Comparison of ENCODE assay signal across 21 cellular contexts in the genomic region with DNA sequence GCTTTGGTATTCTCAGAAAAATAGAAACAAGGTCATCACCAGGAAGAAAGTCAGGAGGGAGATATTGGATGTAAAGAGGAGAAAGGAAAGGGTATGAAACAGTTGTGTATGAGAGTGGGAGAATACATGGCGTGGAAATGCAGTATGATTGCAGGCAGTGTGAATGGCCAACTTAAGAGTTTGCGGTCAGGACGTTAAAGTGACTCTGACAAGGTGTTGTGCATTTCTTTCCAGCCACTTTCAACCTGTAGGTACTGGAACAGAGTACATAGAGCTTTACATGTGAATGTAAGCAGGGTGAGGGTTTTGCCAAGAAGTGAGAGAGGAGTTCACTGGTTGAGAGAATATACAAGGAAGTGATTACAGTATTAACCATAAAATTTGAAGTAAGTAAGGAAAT. TPM values are rescaled to one million over a fixed set of nuclear protein-coding genes. Genes with fewer than 3 reads are reported as not detected.
DNase-seq lines count a peak whose midpoint lies in the region; ATAC-seq, FAIRE-seq and TF ChIP-seq lines count a peak whose summit lies in the region.
"Had no signal": no experiment of that assay in that cellular context is flagged by ENCODE, and none has a peak within 500 bp of the region (broad histone marks: within the 10 kb centered on the region; RNA-seq: fewer than 3 reads in every experiment).

No MANE protein-coding gene starts in this region.

- no peak overlapping the region for H3K4me3 Mint-ChIP-seq in activated T-cell treated with anti-CD3 and anti-CD28 coated beads, Interleukin-2, amount 50 U/mL, for 4 hours
- H3K4me3 Mint-ChIP-seq: CD4-positive, CD25-positive, alpha-beta regulatory T cell had no signal

- no peaks in the 10 kb centered on the region for H3K36me3 Mint-ChIP-seq in activated T-cell treated with anti-CD3 and anti-CD28 coated beads, Interleukin-2, amount 50 U/mL, for 4 hours (ENCODE audit: insufficient read depth)
- H3K36me3 Mint-ChIP-seq: CD4-positive, CD25-positive, alpha-beta regulatory T cell had no signal

- SMC1A ChIA-PET in GM12878 (lab: Charles Lee; ENCODE audit: uncharacterized antibody, unreplicated experiment), result interaction anchor here (1.0 to 11.1 kb wide), 9 partner anchors 8 to 193 kb away, joined by 3 to 239 read pairs (median 14); a partner anchor contains a TSS

- TF ChIP-seq EP300 in GM12878 (IDR thresholded peaks at IDR 0.05; ENCODE audit: borderline replicate concordance in 1 of 2, control insufficient read depth in 1 of 2, low read depth in 2 of 2, low read length in 2 of 2), result no peak

- H3K36me3 ChIP-seq in BLaER1 (no peaks in the 10 kb centered on the region), IMR-90 (ENCODE audit: control insufficient read depth, insufficient read depth, low read length) (peaks cover 3% of the 10 kb centered on the region), GM12878 (ENCODE audit: control insufficient read depth in 2 of 2, insufficient read depth in 2 of 2, low read length in 1 of 2) (no peaks in the 10 kb centered on the region), WERI-Rb-1 (no peaks in the 10 kb centered on the region)
- H3K36me3 ChIP-seq: HAP-1, MG63 had no signal

- dilution Hi-C loops in IMR-90 (cut with HindIII; ENCODE audit: low sequenced_read_pairs, unreplicated experiment), result no loop called here

- H3K27me3 ChIP-seq in BLaER1 (no peaks in the 10 kb centered on the region), IMR-90 (ENCODE audit: control insufficient read depth, insufficient read depth, low read length) (no peaks in the 10 kb centered on the region), GM12878 (replicated peaks in 1 of 2; ENCODE audit: control insufficient read depth in 2 of 2, insufficient read depth in 2 of 2, low read length in 1 of 2) (no peaks in the 10 kb centered on the region), WERI-Rb-1 (ENCODE audit: insufficient read depth, low read depth, severe bottlenecking) (no peaks in the 10 kb centered on the region)
- H3K27me3 ChIP-seq: MG63 had no signal

- intact Hi-C loops in IMR-90 (cut with micrococcal nuclease) (no loop called here), GM12878 (cut with micrococcal nuclease; ENCODE audit: unreplicated experiment) (no loop called here)

- POLR2A ChIA-PET in IMR-90 (lab: Charles Lee; ENCODE audit: unreplicated experiment) (no interaction called here), GM12878 (lab: Charles Lee) (interaction anchor here (1.1 to 5.3 kb wide), 4 partner anchors 9 to 37 kb away, joined by 6 to 43 read pairs (median 14); a partner anchor contains a TSS)

- H3K23ac ChIP-seq in IMR-90 (ENCODE audit: low read depth, low read length), result peak overlapping the region; percentile 75; the same call in 1 of the 2 replicates

- RAD21 ChIA-PET in GM12878 (lab: Charles Lee; ENCODE audit: unreplicated experiment), result interaction anchor here (1.3 to 5.5 kb wide), 8 partner anchors 9 to 40 kb away, joined by 4 to 99 read pairs (median 12); a partner anchor contains a TSS

- ATAC-seq in GM19372 (IDR thresholded peaks at IDR 0.05; ENCODE audit: low read depth, unreplicated experiment), result peak; percentile 62
- ATAC-seq in IMR-90 (ENCODE audit: low read depth), result no peak
- ATAC-seq in GM12878, result peak; percentile 9; the same call in 2 of the 3 replicates
- no peak for ATAC-seq in activated T-cell treated with anti-CD3 and anti-CD28 coated beads, Interleukin-2, amount 50 U/mL, for 4 hours

- H3K18ac ChIP-seq in IMR-90 (ENCODE audit: low read depth, low read length), result peak overlapping the region; percentile 74; the same call in 1 of the 2 replicates

- H2BK15ac ChIP-seq in IMR-90 (ENCODE audit: low read depth, low read length), result peak overlapping the region; percentile 56; the same call in 1 of the 3 replicates

- H2AFZ ChIP-seq in IMR-90 (replicated peaks; ENCODE audit: low read length, poor library complexity) (no peak overlapping the region), GM12878 (ENCODE audit: control insufficient read depth, low read depth, low read length) (no peak overlapping the region)
- H2AFZ ChIP-seq: GM23248 had no signal

- CTCF ChIA-PET in IMR-90 (lab: Yijun Ruan, JAX) (no interaction called here), GM12878 (lab: Yijun Ruan, JAX) (interaction anchor here (1.1 to 10.3 kb wide), 5 partner anchors 9 to 336 kb away, joined by 3 to 124 read pairs (median 3); no protein-coding TSS in a partner anchor)

- 0 out of 2 replicates have a peak, but pooled peaks cover 2% of the 10 kb centered on the region for H3K79me2 ChIP-seq in GM12878 (ENCODE audit: control insufficient read depth, insufficient read depth, low read length)

- no peak overlapping the region for H3K9ac ChIP-seq in BLaER1
- H3K9ac ChIP-seq in IMR-90 (ENCODE audit: low read depth, low read length), result no peak overlapping the region
- no peak overlapping the region for H3K9ac ChIP-seq in GM12878 (ENCODE audit: control insufficient read depth, insufficient read depth, low read length)
- H3K9ac ChIP-seq: GM23248 had no signal

- peak overlapping the region; percentile 78; the same call in 1 of the 2 replicates for H4K5ac ChIP-seq in IMR-90 (ENCODE audit: low read depth, low read length)

- H2AK9ac ChIP-seq in IMR-90 (replicated peaks; ENCODE audit: low read depth, low read length, poor library complexity), result no peak overlapping the region

- H3K79me1 ChIP-seq in IMR-90 (ENCODE audit: low read depth in 1 of 2, low read length in 2 of 2), result peaks cover 21 to 39% of the 10 kb centered on the region in 2 experiments

- peak overlapping the region; percentile 64; the same call in 1 of the 2 replicates for H3K4ac ChIP-seq in IMR-90 (ENCODE audit: low read depth, low read length)

- H3K27ac ChIP-seq in BLaER1 (no peak overlapping the region), IMR-90 (ENCODE audit: insufficient read depth, low read length) (no peak overlapping the region), GM12878 (ENCODE audit: control insufficient read depth, insufficient read depth) (peak overlapping the region; percentile 80; the same call in 1 of the 2 replicates), WERI-Rb-1 (no peak overlapping the region)
- H3K27ac ChIP-seq: GM23248 had no signal

- no peak overlapping the region for H4K91ac ChIP-seq in IMR-90 (ENCODE audit: insufficient read depth, low read depth, low read length)

- H4K20me1 ChIP-seq in BLaER1, result no peaks in the 10 kb centered on the region
- H4K20me1 ChIP-seq in IMR-90 (ENCODE audit: insufficient read depth, low read length), result no peaks in the 10 kb centered on the region
- no peaks in the 10 kb centered on the region for H4K20me1 ChIP-seq in GM12878 (ENCODE audit: control insufficient read depth, insufficient read depth)

- H2BK120ac ChIP-seq in IMR-90 (ENCODE audit: low read depth, low read length), result peak overlapping the region; percentile 60; the same call in 1 of the 2 replicates

- peaks cover 31% of the 10 kb centered on the region for H3K4me1 ChIP-seq in BLaER1
- H3K4me1 ChIP-seq in IMR-90 (ENCODE audit: control insufficient read depth, insufficient read depth, low read length), result peaks cover 4% of the 10 kb centered on the region; the same call in 1 of the 2 replicates
- peaks cover 25% of the 10 kb centered on the region for H3K4me1 ChIP-seq in GM12878 (ENCODE audit: control insufficient read depth, insufficient read depth, low read length)

- H3K4me1 Mint-ChIP-seq in activated T-cell treated with anti-CD3 and anti-CD28 coated beads, Interleukin-2, amount 50 U/mL, for 4 hours (ENCODE audit: low read depth), result peaks cover 3% of the 10 kb centered on the region
- H3K4me1 Mint-ChIP-seq: CD4-positive, CD25-positive, alpha-beta regulatory T cell had no signal

- H3K56ac ChIP-seq in IMR-90 (ENCODE audit: extremely low read depth, insufficient read depth, low read length), result no peak overlapping the region

- H3K4me3 ChIP-seq in BLaER1 (no peak overlapping the region), IMR-90 (ENCODE audit: insufficient read depth, low read depth, low read length) (no peak overlapping the region), GM12878 (no peak overlapping the region), WERI-Rb-1 (ENCODE audit: low read depth, low read length) (no peak overlapping the region)
- H3K4me3 ChIP-seq: GM23248, HAP-1, MG63 had no signal

- no CpG with 5 or more reads among the region's 3 CpGs for WGBS in IMR-90 (ENCODE audit: extremely low coverage in 2 of 2, insufficient read length in 1 of 2), 2 experiments
- 63% methylated on average over 3 of the region's 3 CpGs for WGBS in GM12878 (ENCODE audit: insufficient coverage, insufficient replicate concordance, low lambda C conversion rate, missing lambda C conversion rate)

- peak overlapping the region; percentile 63; the same call in 1 of the 2 replicates for H2AK5ac ChIP-seq in IMR-90 (ENCODE audit: low read depth, low read length)

- peaks cover 6% of the 10 kb centered on the region for H3K9me1 ChIP-seq in IMR-90 (ENCODE audit: insufficient read depth, low read length)

- no peaks in the 10 kb centered on the region for H3K27me3 Mint-ChIP-seq in activated T-cell treated with anti-CD3 and anti-CD28 coated beads, Interleukin-2, amount 50 U/mL, for 4 hours (ENCODE audit: low read depth)
- H3K27me3 Mint-ChIP-seq: CD4-positive, CD25-positive, alpha-beta regulatory T cell had no signal

- peak overlapping the region in 1 of 2 experiments; percentile 67; a peak in 2 of 4 replicates for H4K8ac ChIP-seq in IMR-90 (ENCODE audit: low read depth in 2 of 2, low read length in 2 of 2)

- BruUV-seq in IMR-90 (replicated peaks; lab: Mats Ljungman, UMichigan) (no TSS peak), GM12878 (replicated peaks; lab: Mats Ljungman, UMichigan) (TSS peak; percentile 22)

- TF ChIP-seq CTCF in IMR-90 (conservative IDR thresholded peaks at IDR 0.05; ENCODE audit: low read depth, low read length) (no peak), GM12878 (IDR thresholded peaks at IDR 0.05 in 2 of 3, conservative IDR thresholded peaks at IDR 0.05 in 1 of 3; ENCODE audit: control insufficient read depth in 2 of 3, extremely low read depth in 1 of 3, insufficient read depth in 1 of 3, low read depth in 3 of 3, low read length in 3 of 3) (no peak), WERI-Rb-1 (IDR thresholded peaks at IDR 0.05; ENCODE audit: low read depth, low read length) (no peak)

- H2BK20ac ChIP-seq in IMR-90 (ENCODE audit: low read depth, low read length), result 0 out of 2 replicates have a peak overlapping the region, but pooled peaks have one; percentile 1

- H3K9me3 ChIP-seq in BLaER1 (no peaks in the 10 kb centered on the region), IMR-90 (ENCODE audit: control insufficient read depth, insufficient read depth, low read length) (no peaks in the 10 kb centered on the region), GM12878 (replicated peaks; ENCODE audit: control insufficient read depth, insufficient read depth, low read length) (no peaks in the 10 kb centered on the region; the same call in 1 of the 3 replicates), WERI-Rb-1 (ENCODE audit: severe bottlenecking) (no peaks in the 10 kb centered on the region)
- H3K9me3 ChIP-seq: HAP-1, MG63 had no signal

- DNase-seq in IMR-90, result no peak
- no peak for DNase-seq in GM12878 (ENCODE audit: low read depth, low spot score)
- DNase-seq in NCI-H526 (lab: John Stamatoyannopoulos, UW), result no peak
- DNase-seq in WERI-Rb-1, result no peak
- DNase-seq in activated T-cell treated with anti-CD3 and anti-CD28 coated beads, Interleukin-2, amount 50 U/mL, for 4 hours, result no peak
- no peak for DNase-seq in activated naive CD4-positive, alpha-beta T cell treated with anti-CD3 and anti-CD28 coated beads, Interleukin-2, amount 50 U/mL, for 16 hours
- DNase-seq: CD4-positive, CD25-positive, alpha-beta regulatory T cell; GM23248; Kasumi-1; MG63; NCI-H1105; NCI-H146; NCI-H2029; NCI-H345; NCI-H524; PC-3; Right ventricle myocardium superior had no signal

- H3K4me2 ChIP-seq in BLaER1 (peak overlapping the region; percentile 68; the same call in 1 of the 2 replicates), IMR-90 (ENCODE audit: low read depth, low read length) (peak overlapping the region; percentile 42; the same call in 1 of the 2 replicates), GM12878 (ENCODE audit: control insufficient read depth, insufficient read depth) (no peak overlapping the region)

- peak overlapping the region; percentile 54 for H2BK5ac ChIP-seq in IMR-90 (ENCODE audit: low read depth, low read length, poor library complexity, severe bottlenecking)

- TF ChIP-seq POLR2A in IMR-90 (IDR thresholded peaks at IDR 0.05; ENCODE audit: low read depth, low read length) (no peak), GM12878 (IDR thresholded peaks at IDR 0.05; ENCODE audit: low read depth, low read length) (no peak)

- in situ Hi-C loops in IMR-90 (cut with MboI; ENCODE audit: low sequenced_read_pairs) (no loop called here), GM12878 (cut with MboI) (no loop called here)

- no peak for FAIRE-seq in GM12878 (lab: Jason Lieb, UNC)
- FAIRE-seq: A204.1 had no signal

- H3K9me3 Mint-ChIP-seq in activated T-cell treated with anti-CD3 and anti-CD28 coated beads, Interleukin-2, amount 50 U/mL, for 4 hours, result no peaks in the 10 kb centered on the region

- H3K14ac ChIP-seq in IMR-90 (replicated peaks; ENCODE audit: low read depth, low read length), result peak overlapping the region; percentile 74; the same call in 1 of the 2 replicates

- TF ChIP-seq RAD21 in IMR-90 (IDR thresholded peaks at IDR 0.05; ENCODE audit: low read length), result no peak
- no peak for TF ChIP-seq RAD21 in GM12878 (IDR thresholded peaks at IDR 0.05; ENCODE audit: insufficient read depth, low read depth, low read length)

RNA-seq across cellular contexts. Expression of a gene that starts 15.7 kb away (rescaled TPM):
- total RNA-seq in IMR-90 (2012; rRNA removed), result 90.3 and 135 TPM in 2 replicates
- polyA plus RNA-seq in IMR-90 (2012; rRNA removed), result 26.1 and 28.9 TPM in 2 replicates
- 15.2 and 42.0 TPM in 2 replicates for polyA plus RNA-seq in IMR-90 (2012; cell fraction: cytosol; rRNA removed)
- polyA plus RNA-seq in IMR-90 (2012; cell fraction: nucleus; rRNA removed; ENCODE audit: low replicate concordance), result 19.7 and 67.8 TPM in 2 replicates
- 101 and 123 TPM in 2 replicates for total RNA-seq in GM12878 (2013; cell fraction: nucleolus; rRNA removed)
- total RNA-seq in GM12878 (2014; rRNA removed), result 16.5 and 20.3 TPM in 2 replicates
- total RNA-seq in GM12878 (2014; rRNA removed; fragmentation: Illumina TruSeq; extraction: Trizol), result 20.7 and 20.8 TPM in 2 replicates
- total RNA-seq in GM12878 (2021), result 30.0 and 31.7 TPM in 2 replicates
- 5.5 TPM for polyA plus RNA-seq in GM12878 (2011; ENCODE audit: low read depth)
- 50.3 and 60.3 TPM in 2 replicates for polyA plus RNA-seq in GM12878 (2011; rRNA removed)
- 18.1 and 22.6 TPM in 2 replicates for polyA plus RNA-seq in GM12878 (2011; cell fraction: cytosol; rRNA removed)
- 42.1 and 55.4 TPM in 2 replicates for polyA plus RNA-seq in GM12878 (2011; cell fraction: nucleus; rRNA removed)
- 10.5 and 10.7 TPM in 2 replicates for polyA plus RNA-seq in GM12878 (2012)
- 18.7 and 19.8 TPM in 2 replicates for polyA plus RNA-seq in GM12878 (2014; fragmentation: Illumina TruSeq; extraction: Trizol)
- polyA plus RNA-seq in GM12878 (2014; fragmentation: Nextera tagmentation; extraction: Ambion mirVana), result 10 to 100 TPM; 10.2 to 18.0 TPM
- polyA plus RNA-seq in GM12878 (2014; rRNA removed), result 9.4 and 11.2 TPM in 2 replicates
- polyA plus RNA-seq in GM12878 (2016; fragmentation: Nextera tagmentation; extraction: Ambion mirVana), result 10 to 100 TPM; 19.4 to 25.6 TPM
- 97.4 and 201 TPM in 2 replicates for polyA minus RNA-seq in GM12878 (2011; rRNA and poly(A)+ RNA removed)
- polyA minus RNA-seq in GM12878 (2011; cell fraction: cytosol; rRNA and poly(A)+ RNA removed), result 18.3 and 21.1 TPM in 2 replicates
- 67.3 and 81.0 TPM in 2 replicates for polyA minus RNA-seq in GM12878 (2011; cell fraction: nucleus; rRNA and poly(A)+ RNA removed)
- total RNA-seq in activated T-cell treated with anti-CD3 and anti-CD28 coated beads, Interleukin-2, amount 50 U/mL, for 4 hours, result 1 to 10 TPM; 1.7 to 2.9 (median 1.9) TPM

RNA-seq across cellular contexts. Expression of a gene that starts 37.3 kb away (rescaled TPM):
- 12.5 and 29.4 TPM in 2 replicates for total RNA-seq in IMR-90 (2012; rRNA removed)
- 11.0 and 12.6 TPM in 2 replicates for polyA plus RNA-seq in IMR-90 (2012; rRNA removed)
- polyA plus RNA-seq in IMR-90 (2012; cell fraction: cytosol; rRNA removed), result 2.2 and 4.5 TPM in 2 replicates
- polyA plus RNA-seq in IMR-90 (2012; cell fraction: nucleus; rRNA removed; ENCODE audit: low replicate concordance), result 0.51 and 3.9 TPM in 2 replicates
- total RNA-seq in GM12878 (2013; cell fraction: nucleolus; rRNA removed), result 9.2 and 9.9 TPM in 2 replicates
- 36.3 and 47.2 TPM in 2 replicates for total RNA-seq in GM12878 (2014; rRNA removed)
- 36.4 and 38.5 TPM in 2 replicates for total RNA-seq in GM12878 (2014; rRNA removed; fragmentation: Illumina TruSeq; extraction: Trizol)
- total RNA-seq in GM12878 (2021), result 36.5 and 36.8 TPM in 2 replicates
- 12.9 TPM for polyA plus RNA-seq in GM12878 (2011; ENCODE audit: low read depth)
- 58.3 and 104 TPM in 2 replicates for polyA plus RNA-seq in GM12878 (2011; rRNA removed)
- 14.0 and 14.9 TPM in 2 replicates for polyA plus RNA-seq in GM12878 (2011; cell fraction: cytosol; rRNA removed)
- 12.7 and 14.0 TPM in 2 replicates for polyA plus RNA-seq in GM12878 (2011; cell fraction: nucleus; rRNA removed)
- polyA plus RNA-seq in GM12878 (2012), result 22.9 and 23.4 TPM in 2 replicates
- 28.6 and 31.8 TPM in 2 replicates for polyA plus RNA-seq in GM12878 (2014; fragmentation: Illumina TruSeq; extraction: Trizol)
- polyA plus RNA-seq in GM12878 (2014; fragmentation: Nextera tagmentation; extraction: Ambion mirVana), result 100 to 1,000 TPM; 126 to 152 TPM
- 23.2 and 27.6 TPM in 2 replicates for polyA plus RNA-seq in GM12878 (2014; rRNA removed)
- 100 to 1,000 TPM; 142 to 156 TPM for polyA plus RNA-seq in GM12878 (2016; fragmentation: Nextera tagmentation; extraction: Ambion mirVana)
- 8.6 and 12.0 TPM in 2 replicates for polyA minus RNA-seq in GM12878 (2011; rRNA and poly(A)+ RNA removed)
- polyA minus RNA-seq in GM12878 (2011; cell fraction: cytosol; rRNA and poly(A)+ RNA removed), result 6.0 and 8.0 TPM in 2 replicates
- 7.1 and 7.5 TPM in 2 replicates for polyA minus RNA-seq in GM12878 (2011; cell fraction: nucleus; rRNA and poly(A)+ RNA removed)
- 10 to 100 TPM; 19.2 to 23.5 (median 22.0) TPM for total RNA-seq in activated T-cell treated with anti-CD3 and anti-CD28 coated beads, Interleukin-2, amount 50 U/mL, for 4 hours

Comparison
In these comparisons a context has a peak if more than half of its experiments do, and no peak if none do; other contexts are left out.
1. ATAC-seq: peak in GM19372 (single experiment) and GM12878 (single experiment); none in IMR-90 (single experiment) and activated T-cell treated with anti-CD3 and anti-CD28 coated beads, Interleukin-2, amount 50 U/mL, for 4 hours (0 of 2).
2. RNA of a gene that starts 15.7 kb away (total RNA-seq): 90.3 to 135 TPM in IMR-90 and 16.5 to 123 TPM in GM12878; 1.7 to 2.9 TPM in activated T-cell treated with anti-CD3 and anti-CD28 coated beads, Interleukin-2, amount 50 U/mL, for 4 hours; every median in the first group is over 4 times any median in the second.